In the genomic region with DNA sequence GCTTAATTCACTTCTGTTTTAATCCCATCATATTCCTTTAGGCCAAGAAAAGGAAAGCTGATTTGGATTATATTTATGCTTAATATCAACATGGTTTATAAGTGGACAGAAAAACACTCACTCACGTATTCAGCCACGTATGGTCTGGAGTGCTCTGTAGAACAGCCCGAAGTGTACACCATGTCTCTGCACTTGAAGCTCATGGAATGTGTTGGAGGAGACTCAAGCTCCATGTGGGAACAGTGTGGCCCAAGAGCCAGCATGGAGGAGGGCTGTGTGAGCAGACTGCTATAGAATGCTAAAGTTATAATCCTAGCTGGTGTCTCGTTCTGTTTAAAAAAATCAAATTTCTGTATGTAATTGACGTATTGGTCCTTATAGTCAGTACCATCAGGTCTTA, we compare ENCODE assay signal across 20 cellular contexts.
"Had no signal": no experiment of that assay in that cellular context is flagged by ENCODE, and none has a peak within 500 bp of the region (broad histone marks: within the 10 kb centered on the region; RNA-seq: fewer than 3 reads in every experiment).

No MANE protein-coding gene starts in this region.

- H3K4me3 Mint-ChIP-seq: immature natural killer cell; naive thymus-derived CD8-positive, alpha-beta T cell; stimulated activated naive B cell treated with anti-CD40 and anti-IgM and Interleukin-4, amounts not matched to agents 10 μg/mL and 1 μg/mL and 100 μg/mL, for 72 hours; stimulated activated naive CD8-positive, alpha-beta T cell treated with anti-CD3 and anti-CD28 coated beads, Interleukin-15, amount 100 ng/mL, for 72 hours had no signal

- H3K27ac ChIP-seq: epithelial cell of prostate, esophagus muscularis mucosa, gastrocnemius medialis, neutrophil, psoas muscle, sigmoid colon, skin epidermis, testis, tibial nerve, uterus had no signal

- H3K27me3 ChIP-seq: esophagus muscularis mucosa, gastrocnemius medialis, neutrophil, sigmoid colon, testis, tibial nerve, uterus had no signal

- H3K9me3 Mint-ChIP-seq: immature natural killer cell; naive thymus-derived CD8-positive, alpha-beta T cell; stimulated activated naive B cell treated with anti-CD40 and anti-IgM and Interleukin-4, amounts not matched to agents 10 μg/mL and 1 μg/mL and 100 μg/mL, for 72 hours; stimulated activated naive CD8-positive, alpha-beta T cell treated with anti-CD3 and anti-CD28 coated beads, Interleukin-15, amount 100 ng/mL, for 72 hours had no signal

- H3K36me3 ChIP-seq: gastrocnemius medialis, sigmoid colon, uterus had no signal

- H3K27me3 Mint-ChIP-seq: naive thymus-derived CD8-positive, alpha-beta T cell; stimulated activated naive B cell treated with anti-CD40 and anti-IgM and Interleukin-4, amounts not matched to agents 10 μg/mL and 1 μg/mL and 100 μg/mL, for 72 hours; stimulated activated naive CD8-positive, alpha-beta T cell treated with anti-CD3 and anti-CD28 coated beads, Interleukin-15, amount 100 ng/mL, for 72 hours had no signal

- ATAC-seq: gastrocnemius medialis; mucosa of descending colon; naive thymus-derived CD8-positive, alpha-beta T cell; psoas muscle; stimulated activated naive B cell treated with anti-CD40 and anti-IgM and Interleukin-4, amounts not matched to agents 10 μg/mL and 1 μg/mL and 100 μg/mL, for 72 hours; stimulated activated naive CD8-positive, alpha-beta T cell treated with anti-CD3 and anti-CD28 coated beads, Interleukin-15, amount 100 ng/mL, for 72 hours had no signal

- DNase-seq: cortex of kidney; effector memory CD4-positive, alpha-beta T cell; gastrocnemius medialis; immature natural killer cell; mucosa of descending colon; naive thymus-derived CD8-positive, alpha-beta T cell; psoas muscle; retina; sigmoid colon; stimulated activated CD4-positive, alpha-beta T cell treated with anti-CD3 and anti-CD28 coated beads, Interleukin-2, amount 100 ng/mL, for 24 hours; stimulated activated CD4-positive, alpha-beta T cell treated with anti-CD3 and anti-CD28 coated beads, Interleukin-4, amount 100 ng/mL, for 4 hours; stimulated activated naive B cell treated with anti-CD40 and anti-IgM and Interleukin-4, amounts not matched to agents 10 μg/mL and 1 μg/mL and 100 μg/mL, for 72 hours; stimulated activated naive CD8-positive, alpha-beta T cell treated with anti-CD3 and anti-CD28 coated beads, Interleukin-15, amount 100 ng/mL, for 72 hours; testis; uterus had no signal

- H3K4me1 ChIP-seq: esophagus muscularis mucosa, gastrocnemius medialis, psoas muscle, sigmoid colon, testis, tibial nerve, uterus had no signal

- H3K4me1 Mint-ChIP-seq: immature natural killer cell; stimulated activated naive B cell treated with anti-CD40 and anti-IgM and Interleukin-4, amounts not matched to agents 10 μg/mL and 1 μg/mL and 100 μg/mL, for 72 hours; stimulated activated naive CD8-positive, alpha-beta T cell treated with anti-CD3 and anti-CD28 coated beads, Interleukin-15, amount 100 ng/mL, for 72 hours had no signal

- H3K36me3 Mint-ChIP-seq: stimulated activated naive B cell treated with anti-CD40 and anti-IgM and Interleukin-4, amounts not matched to agents 10 μg/mL and 1 μg/mL and 100 μg/mL, for 72 hours had no signal

- H3K27ac Mint-ChIP-seq: immature natural killer cell; stimulated activated naive B cell treated with anti-CD40 and anti-IgM and Interleukin-4, amounts not matched to agents 10 μg/mL and 1 μg/mL and 100 μg/mL, for 72 hours; stimulated activated naive CD8-positive, alpha-beta T cell treated with anti-CD3 and anti-CD28 coated beads, Interleukin-15, amount 100 ng/mL, for 72 hours had no signal

- H3K4me3 ChIP-seq: esophagus muscularis mucosa, gastrocnemius medialis, mucosa of descending colon, psoas muscle, sigmoid colon, skin epidermis, testis, tibial nerve, uterus had no signal

- H3K9me3 ChIP-seq: esophagus muscularis mucosa, gastrocnemius medialis, mucosa of descending colon, neutrophil, psoas muscle, sigmoid colon, testis, tibial nerve, uterus had no signal
